4 cellular contexts compared by ENCODE assay signal in the genomic region with DNA sequence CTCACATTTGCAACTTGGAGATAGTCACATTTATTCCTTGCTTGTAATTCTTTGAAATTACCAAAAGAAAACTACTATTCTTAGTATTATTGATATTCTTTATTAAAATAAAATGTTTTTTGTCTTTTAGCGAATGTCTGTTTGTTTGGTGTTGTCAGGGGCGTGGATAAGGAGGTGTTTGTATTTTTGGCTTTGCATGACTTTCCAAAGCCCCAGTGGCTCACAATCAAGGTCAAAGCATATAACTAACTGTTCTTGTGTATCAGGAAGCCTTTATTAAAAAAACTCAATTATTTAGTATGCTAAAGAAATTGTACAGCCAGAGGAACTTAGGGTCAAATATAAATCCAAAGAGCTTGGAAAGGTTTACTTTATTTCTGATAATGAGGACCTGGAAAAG. TPM values are rescaled to one million over a fixed set of nuclear protein-coding genes. Genes with fewer than 3 reads are reported as not detected.
"Had no signal": no experiment of that assay in that cellular context is flagged by ENCODE, and none has a peak within 500 bp of the region (broad histone marks: within the 10 kb centered on the region; RNA-seq: fewer than 3 reads in every experiment).

No MANE protein-coding gene starts in this region.

- H3K4me3 ChIP-seq: GM12878 had no signal

- ATAC-seq: GM12878 had no signal

- DNase-seq: GDM1, GF-D8 had no signal

RNA-seq across cellular contexts. Expression of gene GPHB5, which starts 17.9 kb away (rescaled TPM):
- total RNA-seq: G401, GM12878 had no signal
- polyA plus RNA-seq: GM12878 had no signal
